9 cellular contexts compared by ENCODE assay signal in genomic region chr2:219175486-219175885, GRCh38. TPM values are rescaled to one million over a fixed set of nuclear protein-coding genes. Genes with fewer than 3 reads are reported as not detected.
A peak's percentile ranks its signal among the peaks of the same experiment; 100 is the strongest.
DNase-seq lines count a peak whose midpoint lies in the region; ATAC-seq, FAIRE-seq and TF ChIP-seq lines count a peak whose summit lies in the region.
"Had no signal": no experiment of that assay in that cellular context is flagged by ENCODE, and none has a peak within 500 bp of the region (broad histone marks: within the 10 kb centered on the region; RNA-seq: fewer than 3 reads in every experiment).

No MANE protein-coding gene starts in this region.

- no peaks in the 10 kb centered on the region; a peak in 1 of 5 replicates for H3K27me3 ChIP-seq in HepG2 (ENCODE audit: control insufficient read depth in 1 of 2, insufficient read depth in 2 of 2, low read length in 2 of 2)
- H3K27me3 ChIP-seq in thymus (ENCODE audit: control insufficient read depth, insufficient read depth) = no peaks in the 10 kb centered on the region

- H3K9me3 Mint-ChIP-seq in activated T-cell treated with anti-CD3 and anti-CD28 coated beads, Interleukin-2, amount 50 U/mL, for 24 hours = no peaks in the 10 kb centered on the region
- H3K9me3 Mint-ChIP-seq in activated naive CD4-positive, alpha-beta T cell treated with anti-CD3 and anti-CD28 coated beads, Interleukin-2, amount 50 U/mL, for 72 hours = no peaks in the 10 kb centered on the region

- intact Hi-C loops in HepG2 (cut with micrococcal nuclease; ENCODE audit: unreplicated experiment) = no loop called here

- peaks cover 76% of the 10 kb centered on the region for H3K36me3 Mint-ChIP-seq in activated T-cell treated with anti-CD3 and anti-CD28 coated beads, Interleukin-2, amount 50 U/mL, for 24 hours (ENCODE audit: low read depth)
- H3K36me3 Mint-ChIP-seq in activated naive CD4-positive, alpha-beta T cell treated with anti-CD3 and anti-CD28 coated beads, Interleukin-2, amount 50 U/mL, for 72 hours = peaks cover 35 to 37% of the 10 kb centered on the region in 2 donors

- BruUV-seq in HepG2 (replicated peaks; lab: Mats Ljungman, UMichigan) = no TSS peak

- peak overlapping the region; percentile 100 for H3K4me2 ChIP-seq in HepG2 (ENCODE audit: low read depth, low read length)

- ATAC-seq in activated naive CD4-positive, alpha-beta T cell treated with anti-CD3 and anti-CD28 coated beads, Interleukin-2, amount 50 U/mL, for 72 hours = no peak
- no peak for ATAC-seq in HepG2
- no peak for ATAC-seq in GM19023 (IDR thresholded peaks at IDR 0.05; ENCODE audit: unreplicated experiment)
- ATAC-seq in HG03025 (IDR thresholded peaks at IDR 0.05; ENCODE audit: low FRiP score, unreplicated experiment) = no peak

- H2AFZ ChIP-seq in HepG2 (ENCODE audit: low read length) = no peak overlapping the region

- in situ Hi-C loops in HepG2 (cut with HindIII; ENCODE audit: extremely low pct_ligation_motif_present, low pct_unique_long_range_greater_than_20kb) = no loop called here

- peaks cover 26% of the 10 kb centered on the region for H3K79me2 ChIP-seq in HepG2 (ENCODE audit: insufficient read depth, low read length)

- peak overlapping the region; percentile 62 to 79 (median 72); a peak in 5 of 6 replicates for H3K4me3 ChIP-seq in HepG2 (replicated peaks in 1 of 3; ENCODE audit: insufficient read depth in 1 of 3, low read depth in 2 of 3, low read length in 3 of 3)
- peak overlapping the region; percentile 88 for H3K4me3 ChIP-seq in thymus (ENCODE audit: low read length)

- H3K27ac ChIP-seq in HepG2 (ENCODE audit: extremely low read length, insufficient read depth, low read length) (no peak overlapping the region), thymus (ENCODE audit: low read depth) (no peak overlapping the region)

- TF ChIP-seq CTCF in HepG2 (CRISPR knock-in tag; IDR thresholded peaks at IDR 0.05) = no peak

- H3K4me1 ChIP-seq in HepG2 (ENCODE audit: insufficient read depth, low read length) (peaks cover 43% of the 10 kb centered on the region), thymus (ENCODE audit: control insufficient read depth, insufficient read depth, low read length) (peaks cover 20% of the 10 kb centered on the region)

- 79% methylated on average over 7 of the region's 7 CpGs for WGBS in HepG2 (ENCODE audit: low lambda C conversion rate)
- 92% methylated on average over 7 of the region's 7 CpGs for WGBS in thymus

- peak overlapping the region; percentile 82; the same call in 1 of the 2 replicates for H3K9ac ChIP-seq in HepG2 (ENCODE audit: insufficient read depth, low read depth, low read length)

- peak; percentile 47 for FAIRE-seq in HepG2 (lab: Jason Lieb, UNC)

- H3K4me1 Mint-ChIP-seq in activated T-cell treated with anti-CD3 and anti-CD28 coated beads, Interleukin-2, amount 50 U/mL, for 24 hours (ENCODE audit: low read depth) = peaks cover 61% of the 10 kb centered on the region

- no peak for TF ChIP-seq RAD21 in HepG2 (CRISPR knock-in tag; IDR thresholded peaks at IDR 0.05)

- POLR2A ChIA-PET in HepG2 (lab: Yijun Ruan, JAX) = interaction anchor here (0.7 to 10.4 kb wide), 13 partner anchors 10 to 213 kb away, joined by 4 to 227 read pairs (median 20); partner anchors contain the start of genes ABCB6, ANKZF1, ATG9A and DNPEP

- no peaks in the 10 kb centered on the region for H3K27me3 Mint-ChIP-seq in activated T-cell treated with anti-CD3 and anti-CD28 coated beads, Interleukin-2, amount 50 U/mL, for 24 hours

- CTCF ChIA-PET in HepG2 (lab: Yijun Ruan, JAX; ENCODE audit: low intra/inter-chr PET ratio, low total read pairs) = no interaction called here

- no peak for TF ChIP-seq POLR2A in HepG2 (IDR thresholded peaks at IDR 0.05; ENCODE audit: insufficient read depth in 1 of 2, low read depth in 2 of 2, low read length in 2 of 2)

- DNase-seq in activated T-cell treated with anti-CD3 and anti-CD28 coated beads, Interleukin-2, amount 50 U/mL, for 24 hours = no peak
- no peak for DNase-seq in activated T-cell treated with anti-CD3 and anti-CD28 coated beads, Interleukin-2, amount 50 U/mL, for 48 hours
- DNase-seq in activated naive CD4-positive, alpha-beta T cell treated with anti-CD3 and anti-CD28 coated beads, Interleukin-2, amount 50 U/mL, for 72 hours (ENCODE audit: low spot score in 2 of 2) = no peak
- DNase-seq in HepG2 (ENCODE audit: low spot score) (no peak), NOMO-1 (lab: John Stamatoyannopoulos, UW; ENCODE audit: unreplicated experiment in 2 of 2) (no peak)
- DNase-seq: DMS153 had no signal

- peak overlapping the region; percentile 99 for H3K27ac Mint-ChIP-seq in activated T-cell treated with anti-CD3 and anti-CD28 coated beads, Interleukin-2, amount 50 U/mL, for 24 hours
- peak overlapping the region; percentile 68 to 98 for H3K27ac Mint-ChIP-seq in activated naive CD4-positive, alpha-beta T cell treated with anti-CD3 and anti-CD28 coated beads, Interleukin-2, amount 50 U/mL, for 72 hours

- H3K4me3 Mint-ChIP-seq in activated T-cell treated with anti-CD3 and anti-CD28 coated beads, Interleukin-2, amount 50 U/mL, for 24 hours = peak overlapping the region; percentile 92

- TF ChIP-seq EP300 in HepG2 (IDR thresholded peaks at IDR 0.05; ENCODE audit: low read depth in 2 of 2, low read length in 2 of 2) (no peak), HepG2 (CRISPR knock-in tag; IDR thresholded peaks at IDR 0.05; ENCODE audit: borderline replicate concordance) (no peak)

- peaks cover 15 to 34% of the 10 kb centered on the region in 2 experiments for H3K36me3 ChIP-seq in HepG2 (replicated peaks in 1 of 2; ENCODE audit: control insufficient read depth in 1 of 2, insufficient read depth in 2 of 2, low read length in 2 of 2)
- H3K36me3 ChIP-seq in thymus (ENCODE audit: control insufficient read depth, insufficient read depth) = peaks cover 51% of the 10 kb centered on the region

- H3K9me3 ChIP-seq in HepG2 (ENCODE audit: low read length) (no peaks in the 10 kb centered on the region), thymus (ENCODE audit: control insufficient read depth) (no peaks in the 10 kb centered on the region)

- no peaks in the 10 kb centered on the region for H4K20me1 ChIP-seq in HepG2 (ENCODE audit: insufficient read depth, low read length)

RNA-seq across cellular contexts. Expression of gene CNPPD1, which starts 1.2 kb away (rescaled TPM):
- total RNA-seq in activated naive CD4-positive, alpha-beta T cell treated with anti-CD3 and anti-CD28 coated beads, Interleukin-2, amount 50 U/mL, for 72 hours = 10 to 100 TPM; 46.9 to 48.0 TPM
- 24.8 and 35.5 TPM in 2 replicates for total RNA-seq in HepG2 (2016; rRNA removed; fragmentation: Illumina TruSeq; extraction: Trizol)
- total RNA-seq in HepG2 (2016; cell fraction: cytosol; rRNA removed; fragmentation: Illumina TruSeq; extraction: Trizol; ENCODE audit: low read depth) = 5.6 and 5.7 TPM in 2 replicates
- total RNA-seq in HepG2 (2016; cell fraction: insoluble cytoplasmic fraction; rRNA removed; fragmentation: Illumina TruSeq; extraction: Trizol) = 24.2 and 37.7 TPM in 2 replicates
- 10.3 and 10.6 TPM in 2 replicates for total RNA-seq in HepG2 (2016; cell fraction: membrane; rRNA removed; fragmentation: Illumina TruSeq; extraction: Trizol)
- 27.6 TPM in 2 replicates for total RNA-seq in HepG2 (2016; cell fraction: nucleus; rRNA removed; fragmentation: Illumina TruSeq; extraction: Trizol)
- 49.4 and 60.7 TPM in 2 replicates for polyA plus RNA-seq in HepG2 (2011; rRNA removed)
- polyA plus RNA-seq in HepG2 (2011; cell fraction: cytosol; rRNA removed) = 45.0 and 48.2 TPM in 2 replicates
- 83.0 and 83.9 TPM in 2 replicates for polyA plus RNA-seq in HepG2 (2011; cell fraction: nucleus; rRNA removed)
- 34.1 and 38.6 TPM in 2 replicates for polyA plus RNA-seq in HepG2 (2012)
- polyA plus RNA-seq in HepG2 (2016; cell fraction: cytosol; fragmentation: Illumina TruSeq; extraction: Trizol; ENCODE audit: low read depth) = 5.2 and 5.3 TPM in 2 replicates
- polyA plus RNA-seq in HepG2 (2016; cell fraction: insoluble cytoplasmic fraction; fragmentation: Illumina TruSeq; extraction: Trizol; ENCODE audit: low read depth) = 27.2 and 31.3 TPM in 2 replicates
- 8.6 and 9.8 TPM in 2 replicates for polyA plus RNA-seq in HepG2 (2016; cell fraction: membrane; fragmentation: Illumina TruSeq; extraction: Trizol; ENCODE audit: low read depth)
- 62.0 and 62.4 TPM in 2 replicates for polyA plus RNA-seq in HepG2 (2016; cell fraction: nucleus; fragmentation: Illumina TruSeq; extraction: Trizol; ENCODE audit: insufficient read depth, low read depth)
- 12.3 and 51.1 TPM in 2 replicates for polyA minus RNA-seq in HepG2 (2011; rRNA and poly(A)+ RNA removed; ENCODE audit: low replicate concordance)
- polyA minus RNA-seq in HepG2 (2011; cell fraction: cytosol; rRNA and poly(A)+ RNA removed) = 13.9 and 15.4 TPM in 2 replicates
- polyA minus RNA-seq in HepG2 (2011; cell fraction: nucleus; rRNA and poly(A)+ RNA removed) = 14.2 and 14.8 TPM in 2 replicates
- polyA plus RNA-seq in thymus = 46.9 TPM

RNA-seq across cellular contexts. Expression of gene RETREG2, which starts 2.6 kb away (rescaled TPM):
- 100 to 1,000 TPM in 1 of 2 donors, 10 to 100 TPM in 1; 93.0 to 120 TPM for total RNA-seq in activated naive CD4-positive, alpha-beta T cell treated with anti-CD3 and anti-CD28 coated beads, Interleukin-2, amount 50 U/mL, for 72 hours
- total RNA-seq in HepG2 (2016; rRNA removed; fragmentation: Illumina TruSeq; extraction: Trizol) = 59.7 and 86.0 TPM in 2 replicates
- 29.5 and 34.8 TPM in 2 replicates for total RNA-seq in HepG2 (2016; cell fraction: cytosol; rRNA removed; fragmentation: Illumina TruSeq; extraction: Trizol; ENCODE audit: low read depth)
- 56.6 and 88.6 TPM in 2 replicates for total RNA-seq in HepG2 (2016; cell fraction: insoluble cytoplasmic fraction; rRNA removed; fragmentation: Illumina TruSeq; extraction: Trizol)
- total RNA-seq in HepG2 (2016; cell fraction: membrane; rRNA removed; fragmentation: Illumina TruSeq; extraction: Trizol) = 119 and 127 TPM in 2 replicates
- total RNA-seq in HepG2 (2016; cell fraction: nucleus; rRNA removed; fragmentation: Illumina TruSeq; extraction: Trizol) = 52.2 and 63.7 TPM in 2 replicates
- polyA plus RNA-seq in HepG2 (2011; rRNA removed) = 134 and 137 TPM in 2 replicates
- polyA plus RNA-seq in HepG2 (2011; cell fraction: cytosol; rRNA removed) = 145 and 149 TPM in 2 replicates
- 127 and 155 TPM in 2 replicates for polyA plus RNA-seq in HepG2 (2011; cell fraction: nucleus; rRNA removed)
- 82.7 and 89.2 TPM in 2 replicates for polyA plus RNA-seq in HepG2 (2012)
- polyA plus RNA-seq in HepG2 (2016; cell fraction: cytosol; fragmentation: Illumina TruSeq; extraction: Trizol; ENCODE audit: low read depth) = 47.5 and 51.2 TPM in 2 replicates
- 51.2 and 58.4 TPM in 2 replicates for polyA plus RNA-seq in HepG2 (2016; cell fraction: insoluble cytoplasmic fraction; fragmentation: Illumina TruSeq; extraction: Trizol; ENCODE audit: low read depth)
- 95.6 and 101 TPM in 2 replicates for polyA plus RNA-seq in HepG2 (2016; cell fraction: membrane; fragmentation: Illumina TruSeq; extraction: Trizol; ENCODE audit: low read depth)
- 84.0 and 89.2 TPM in 2 replicates for polyA plus RNA-seq in HepG2 (2016; cell fraction: nucleus; fragmentation: Illumina TruSeq; extraction: Trizol; ENCODE audit: insufficient read depth, low read depth)
- polyA minus RNA-seq in HepG2 (2011; rRNA and poly(A)+ RNA removed; ENCODE audit: low replicate concordance) = 148 and 315 TPM in 2 replicates
- polyA minus RNA-seq in HepG2 (2011; cell fraction: cytosol; rRNA and poly(A)+ RNA removed) = 63.9 and 70.8 TPM in 2 replicates
- polyA minus RNA-seq in HepG2 (2011; cell fraction: nucleus; rRNA and poly(A)+ RNA removed) = 91.3 and 97.2 TPM in 2 replicates
- polyA plus RNA-seq in thymus = 56.0 TPM

RNA-seq across cellular contexts. Expression of gene SLC23A3, which starts 5.7 kb away (rescaled TPM):
- 1 to 10 TPM; 1.5 to 2.8 TPM for total RNA-seq in activated naive CD4-positive, alpha-beta T cell treated with anti-CD3 and anti-CD28 coated beads, Interleukin-2, amount 50 U/mL, for 72 hours
- total RNA-seq in HepG2 (2016; rRNA removed; fragmentation: Illumina TruSeq; extraction: Trizol) = 0.38 TPM in 1 of 2 replicates, not detected in the other
- total RNA-seq in HepG2 (2016; cell fraction: cytosol; rRNA removed; fragmentation: Illumina TruSeq; extraction: Trizol; ENCODE audit: low read depth) = 0.40 and 0.71 TPM in 2 replicates
- total RNA-seq in HepG2 (2016; cell fraction: insoluble cytoplasmic fraction; rRNA removed; fragmentation: Illumina TruSeq; extraction: Trizol) = 0.37 TPM in 1 of 2 replicates, not detected in the other
- 0.21 and 0.37 TPM in 2 replicates for total RNA-seq in HepG2 (2016; cell fraction: membrane; rRNA removed; fragmentation: Illumina TruSeq; extraction: Trizol)
- 0.34 and 0.56 TPM in 2 replicates for total RNA-seq in HepG2 (2016; cell fraction: nucleus; rRNA removed; fragmentation: Illumina TruSeq; extraction: Trizol)
- polyA plus RNA-seq in HepG2 (2011; rRNA removed) (0.78 and 2.1 TPM in 2 replicates), thymus (2.6 TPM)
- polyA plus RNA-seq in HepG2 (2011; cell fraction: cytosol; rRNA removed) = 0.10 and 0.12 TPM in 2 replicates
- polyA plus RNA-seq in HepG2 (2011; cell fraction: nucleus; rRNA removed) = 7.7 and 12.3 TPM in 2 replicates
- polyA plus RNA-seq in HepG2 (2012) = 0.89 and 1.8 TPM in 2 replicates
- polyA plus RNA-seq in HepG2 (2016; cell fraction: cytosol; fragmentation: Illumina TruSeq; extraction: Trizol; ENCODE audit: low read depth) = not detected in 2 replicates
- not detected in 2 replicates for polyA plus RNA-seq in HepG2 (2016; cell fraction: insoluble cytoplasmic fraction; fragmentation: Illumina TruSeq; extraction: Trizol; ENCODE audit: low read depth)
- not detected in 2 replicates for polyA plus RNA-seq in HepG2 (2016; cell fraction: membrane; fragmentation: Illumina TruSeq; extraction: Trizol; ENCODE audit: low read depth)
- polyA plus RNA-seq in HepG2 (2016; cell fraction: nucleus; fragmentation: Illumina TruSeq; extraction: Trizol; ENCODE audit: insufficient read depth, low read depth) = 2.0 and 2.1 TPM in 2 replicates
- polyA minus RNA-seq in HepG2 (2011; rRNA and poly(A)+ RNA removed; ENCODE audit: low replicate concordance) = 2.2 and 2.4 TPM in 2 replicates
- 0.30 TPM in 1 of 2 replicates, not detected in the other for polyA minus RNA-seq in HepG2 (2011; cell fraction: cytosol; rRNA and poly(A)+ RNA removed)
- 3.2 and 5.2 TPM in 2 replicates for polyA minus RNA-seq in HepG2 (2011; cell fraction: nucleus; rRNA and poly(A)+ RNA removed)

RNA-seq across cellular contexts. Expression of gene NHEJ1, which starts 14.9 kb away (rescaled TPM):
- 10 to 100 TPM; 20.9 to 25.0 TPM for total RNA-seq in activated naive CD4-positive, alpha-beta T cell treated with anti-CD3 and anti-CD28 coated beads, Interleukin-2, amount 50 U/mL, for 72 hours
- 30.7 and 42.1 TPM in 2 replicates for total RNA-seq in HepG2 (2016; rRNA removed; fragmentation: Illumina TruSeq; extraction: Trizol)
- total RNA-seq in HepG2 (2016; cell fraction: cytosol; rRNA removed; fragmentation: Illumina TruSeq; extraction: Trizol; ENCODE audit: low read depth) = 6.5 and 7.7 TPM in 2 replicates
- total RNA-seq in HepG2 (2016; cell fraction: insoluble cytoplasmic fraction; rRNA removed; fragmentation: Illumina TruSeq; extraction: Trizol) = 30.0 and 42.5 TPM in 2 replicates
- total RNA-seq in HepG2 (2016; cell fraction: membrane; rRNA removed; fragmentation: Illumina TruSeq; extraction: Trizol) = 17.1 and 17.3 TPM in 2 replicates
- 16.1 and 17.3 TPM in 2 replicates for total RNA-seq in HepG2 (2016; cell fraction: nucleus; rRNA removed; fragmentation: Illumina TruSeq; extraction: Trizol)
- 23.8 and 30.0 TPM in 2 replicates for polyA plus RNA-seq in HepG2 (2011; rRNA removed)
- polyA plus RNA-seq in HepG2 (2011; cell fraction: cytosol; rRNA removed) = 23.3 and 26.7 TPM in 2 replicates
- polyA plus RNA-seq in HepG2 (2011; cell fraction: nucleus; rRNA removed) = 12.3 and 14.8 TPM in 2 replicates
- polyA plus RNA-seq in HepG2 (2012) = 20.2 and 22.8 TPM in 2 replicates
- 5.5 and 6.1 TPM in 2 replicates for polyA plus RNA-seq in HepG2 (2016; cell fraction: cytosol; fragmentation: Illumina TruSeq; extraction: Trizol; ENCODE audit: low read depth)
- polyA plus RNA-seq in HepG2 (2016; cell fraction: insoluble cytoplasmic fraction; fragmentation: Illumina TruSeq; extraction: Trizol; ENCODE audit: low read depth) = 35.8 and 40.0 TPM in 2 replicates
- polyA plus RNA-seq in HepG2 (2016; cell fraction: membrane; fragmentation: Illumina TruSeq; extraction: Trizol; ENCODE audit: low read depth) = 11.3 and 13.4 TPM in 2 replicates
- 14.3 and 14.5 TPM in 2 replicates for polyA plus RNA-seq in HepG2 (2016; cell fraction: nucleus; fragmentation: Illumina TruSeq; extraction: Trizol; ENCODE audit: insufficient read depth, low read depth)
- polyA minus RNA-seq in HepG2 (2011; rRNA and poly(A)+ RNA removed; ENCODE audit: low replicate concordance) = 47.0 and 114 TPM in 2 replicates
- 20.4 and 25.8 TPM in 2 replicates for polyA minus RNA-seq in HepG2 (2011; cell fraction: cytosol; rRNA and poly(A)+ RNA removed)
- 19.6 and 28.0 TPM in 2 replicates for polyA minus RNA-seq in HepG2 (2011; cell fraction: nucleus; rRNA and poly(A)+ RNA removed)
- 8.3 TPM for polyA plus RNA-seq in thymus

RNA-seq across cellular contexts. Expression of gene ZFAND2B, which starts 31.1 kb away (rescaled TPM):
- 10 to 100 TPM; 25.6 to 66.5 TPM for total RNA-seq in activated naive CD4-positive, alpha-beta T cell treated with anti-CD3 and anti-CD28 coated beads, Interleukin-2, amount 50 U/mL, for 72 hours
- total RNA-seq in HepG2 (2016; rRNA removed; fragmentation: Illumina TruSeq; extraction: Trizol) = 39.4 and 53.3 TPM in 2 replicates
- 97.6 and 112 TPM in 2 replicates for total RNA-seq in HepG2 (2016; cell fraction: cytosol; rRNA removed; fragmentation: Illumina TruSeq; extraction: Trizol; ENCODE audit: low read depth)
- total RNA-seq in HepG2 (2016; cell fraction: insoluble cytoplasmic fraction; rRNA removed; fragmentation: Illumina TruSeq; extraction: Trizol) = 37.3 and 56.7 TPM in 2 replicates
- 81.3 and 81.5 TPM in 2 replicates for total RNA-seq in HepG2 (2016; cell fraction: membrane; rRNA removed; fragmentation: Illumina TruSeq; extraction: Trizol)
- 38.7 and 41.0 TPM in 2 replicates for total RNA-seq in HepG2 (2016; cell fraction: nucleus; rRNA removed; fragmentation: Illumina TruSeq; extraction: Trizol)
- polyA plus RNA-seq in HepG2 (2011; rRNA removed) (115 and 139 TPM in 2 replicates), thymus (59.0 TPM)
- 86.0 and 119 TPM in 2 replicates for polyA plus RNA-seq in HepG2 (2011; cell fraction: cytosol; rRNA removed)
- polyA plus RNA-seq in HepG2 (2011; cell fraction: nucleus; rRNA removed) = 440 and 456 TPM in 2 replicates
- polyA plus RNA-seq in HepG2 (2012) = 61.3 and 62.2 TPM in 2 replicates
- 85.1 and 89.2 TPM in 2 replicates for polyA plus RNA-seq in HepG2 (2016; cell fraction: cytosol; fragmentation: Illumina TruSeq; extraction: Trizol; ENCODE audit: low read depth)
- polyA plus RNA-seq in HepG2 (2016; cell fraction: insoluble cytoplasmic fraction; fragmentation: Illumina TruSeq; extraction: Trizol; ENCODE audit: low read depth) = 42.7 and 45.5 TPM in 2 replicates
- polyA plus RNA-seq in HepG2 (2016; cell fraction: membrane; fragmentation: Illumina TruSeq; extraction: Trizol; ENCODE audit: low read depth) = 68.1 and 69.5 TPM in 2 replicates
- 75.7 and 78.1 TPM in 2 replicates for polyA plus RNA-seq in HepG2 (2016; cell fraction: nucleus; fragmentation: Illumina TruSeq; extraction: Trizol; ENCODE audit: insufficient read depth, low read depth)
- 29.2 and 84.0 TPM in 2 replicates for polyA minus RNA-seq in HepG2 (2011; rRNA and poly(A)+ RNA removed; ENCODE audit: low replicate concordance)
- polyA minus RNA-seq in HepG2 (2011; cell fraction: cytosol; rRNA and poly(A)+ RNA removed) = 21.6 and 22.7 TPM in 2 replicates
- 88.6 and 99.7 TPM in 2 replicates for polyA minus RNA-seq in HepG2 (2011; cell fraction: nucleus; rRNA and poly(A)+ RNA removed)
